In genomic region chr11:59810911-59811259, GRCh38 we compare ENCODE assay signal across 9 cellular contexts. TPM values are rescaled to one million over a fixed set of nuclear protein-coding genes. Genes with fewer than 3 reads are reported as not detected.
A peak's percentile ranks its signal among the peaks of the same experiment; 100 is the strongest.
DNase-seq lines count a peak whose midpoint lies in the region; ATAC-seq, FAIRE-seq and TF ChIP-seq lines count a peak whose summit lies in the region.
"Had no signal": no experiment of that assay in that cellular context is flagged by ENCODE, and none has a peak within 500 bp of the region (broad histone marks: within the 10 kb centered on the region; RNA-seq: fewer than 3 reads in every experiment).

No MANE protein-coding gene starts in this region.

- POLR2A ChIA-PET in HCT116 (lab: Charles Lee) (interaction anchor here (0.9 kb wide), 1 partner anchor 108 kb away, joined by 3 read pairs; no protein-coding TSS in a partner anchor), GM12878 (lab: Charles Lee) (interaction anchor here (1.1 to 1.5 kb wide), 2 partner anchors 195 to 273 kb away, joined by 3 to 4 read pairs; partner anchors contain the start of gene OSBP)

- H3K4me3 ChIP-seq in HCT116 (replicated peaks in 1 of 2; ENCODE audit: low read depth in 1 of 2, low read length in 2 of 2) (peak overlapping the region; percentile 91 to 98), GM12878 (peak overlapping the region; percentile 87; the same call in 1 of the 2 replicates), mononuclear cell (ENCODE audit: low read length) (peak overlapping the region; percentile 86)

- H3K9ac ChIP-seq in HCT116 (ENCODE audit: low read length): peak overlapping the region; percentile 88
- H3K9ac ChIP-seq in GM12878 (ENCODE audit: control insufficient read depth, insufficient read depth, low read length): peak overlapping the region; percentile 90; the same call in 1 of the 2 replicates

- FAIRE-seq in GM12878 (lab: Jason Lieb, UNC) (no peak), urothelium cell line (lab: Jason Lieb, UNC) (no peak), GM19239 (lab: Jason Lieb, UNC) (no peak)

- H3K79me2 ChIP-seq in HCT116 (ENCODE audit: insufficient read depth, low read length): peaks cover 25% of the 10 kb centered on the region
- H3K79me2 ChIP-seq in GM12878 (ENCODE audit: control insufficient read depth, insufficient read depth, low read length): peaks cover 12% of the 10 kb centered on the region

- in situ Hi-C loops in GM12878 (cut with MboI): no loop called here
- in situ Hi-C loops in GM13977 (cut with MboI; ENCODE audit: low pct_unique_long_range_greater_than_20kb, low sequenced_read_pairs, unreplicated experiment): loop anchor here (25.0 kb wide), 1 partner anchor 676 kb away; the partner anchor contains the start of gene MS4A12

- H3K9me3 ChIP-seq in HCT116 (ENCODE audit: control insufficient read depth in 1 of 2, insufficient read depth in 1 of 2, low read depth in 1 of 2, low read length in 2 of 2) (no peaks in the 10 kb centered on the region), GM12878 (replicated peaks; ENCODE audit: control insufficient read depth, insufficient read depth, low read length) (no peaks in the 10 kb centered on the region), mononuclear cell (ENCODE audit: low read depth, low read length) (no peaks in the 10 kb centered on the region)

- intact Hi-C loops in HCT116 (cut with micrococcal nuclease) (no loop called here), GM12878 (cut with micrococcal nuclease; ENCODE audit: unreplicated experiment) (loop anchor here (2.0 to 5.0 kb wide), 3 partner anchors 56 to 254 kb away; partner anchors contain the start of genes PATL1 and STX3)

- ATAC-seq in HCT116 (no peak; the same call in 1 of the 2 replicates), GM12878 (peak; percentile 4; the same call in 2 of the 3 replicates)

- H4K20me1 ChIP-seq in HCT116 (ENCODE audit: insufficient read depth) (no peaks in the 10 kb centered on the region), GM12878 (ENCODE audit: control insufficient read depth, insufficient read depth) (no peaks in the 10 kb centered on the region)

- CTCF ChIA-PET in HCT116 (lab: Charles Lee) (interaction anchor here (1.0 to 2.2 kb wide), 3 partner anchors 55 to 108 kb away, joined by 3 to 5 read pairs (median 5); partner anchors contain the start of gene STX3), GM12878 (lab: Yijun Ruan, JAX) (interaction anchor here (1.2 to 3.0 kb wide), 5 partner anchors 9 to 440 kb away, joined by 3 to 17 read pairs (median 6); partner anchors contain the start of gene STX3)

- no peak for TF ChIP-seq EP300 in GM12878 (IDR thresholded peaks at IDR 0.05; ENCODE audit: borderline replicate concordance in 1 of 2, control insufficient read depth in 1 of 2, low read depth in 2 of 2, low read length in 2 of 2)

- no peaks in the 10 kb centered on the region for H3K27me3 ChIP-seq in HCT116 (ENCODE audit: insufficient read depth, low read length)
- no peaks in the 10 kb centered on the region for H3K27me3 ChIP-seq in GM12878 (replicated peaks in 1 of 2; ENCODE audit: control insufficient read depth in 2 of 2, insufficient read depth in 2 of 2, low read length in 1 of 2)
- no peaks in the 10 kb centered on the region for H3K27me3 ChIP-seq in mononuclear cell (ENCODE audit: insufficient read depth, low read length)

- peaks cover 5 to 15% of the 10 kb centered on the region in 2 experiments; a peak in 2 of 4 replicates for H3K4me1 ChIP-seq in HCT116 (ENCODE audit: control insufficient read depth in 1 of 2, insufficient read depth in 2 of 2, low read length in 2 of 2)
- no peaks in the 10 kb centered on the region; the same call in 1 of the 2 replicates for H3K4me1 ChIP-seq in GM12878 (ENCODE audit: control insufficient read depth, insufficient read depth, low read length)
- H3K4me1 ChIP-seq in mononuclear cell (ENCODE audit: insufficient read depth, low read length): peaks cover 34% of the 10 kb centered on the region

- H3K36me3 ChIP-seq in HCT116 (ENCODE audit: control insufficient read depth in 1 of 2, insufficient read depth in 2 of 2, low read length in 2 of 2) (peaks cover 8 to 21% of the 10 kb centered on the region in 2 experiments; a peak in 2 of 4 replicates), GM12878 (ENCODE audit: control insufficient read depth in 2 of 2, insufficient read depth in 2 of 2, low read length in 1 of 2) (peaks cover 1 to 16% of the 10 kb centered on the region in 2 experiments)

- H3K9me2 ChIP-seq in HCT116 (ENCODE audit: insufficient read depth): no peaks in the 10 kb centered on the region

- DNase-seq in HCT116 (ENCODE audit: low read depth, low spot score) (no peak), GM12878 (ENCODE audit: low read depth, low spot score) (no peak), islet precursor cell (no peak), urothelium cell line (ENCODE audit: low spot score) (no peak), GM13977 (ENCODE audit: low spot score) (no peak), GM19239 (ENCODE audit: insufficient read length, low spot score) (no peak)

- 32% methylated on average over 8 of the region's 8 CpGs for WGBS in GM12878 (ENCODE audit: insufficient coverage, insufficient replicate concordance, low lambda C conversion rate, missing lambda C conversion rate)

- RAD21 ChIA-PET in HCT116 (lab: Charles Lee; ENCODE audit: low non-redundant PET in 1 of 2, low total read pairs in 2 of 2, uncharacterized antibody in 2 of 2, unreplicated experiment in 2 of 2) (interaction anchor here in 1 of 2 experiments (0.7 kb wide), 1 partner anchor 55 kb away, joined by 4 read pairs; no protein-coding TSS in a partner anchor), GM12878 (lab: Charles Lee; ENCODE audit: unreplicated experiment) (no interaction called here)

- BruUV-seq in HCT116 (replicated peaks; lab: Mats Ljungman, UMichigan) (TSS peak; percentile 21), GM12878 (replicated peaks; lab: Mats Ljungman, UMichigan) (no TSS peak)

- TF ChIP-seq POLR2A in HCT116 (IDR thresholded peaks at IDR 0.05; ENCODE audit: borderline replicate concordance, extremely low read depth, insufficient read depth, insufficient read length) (no peak), GM12878 (IDR thresholded peaks at IDR 0.05; ENCODE audit: low read depth, low read length) (no peak)

- H2AFZ ChIP-seq in HCT116 (ENCODE audit: low read depth, low read length, poor library complexity, severe bottlenecking) (no peak overlapping the region), GM12878 (ENCODE audit: control insufficient read depth, low read depth, low read length) (peak overlapping the region; percentile 97)

- H3K27ac ChIP-seq in 22Rv1 (peak overlapping the region; percentile 85), HCT116 (ENCODE audit: low read depth, low read length) (peak overlapping the region; percentile 74), GM12878 (ENCODE audit: control insufficient read depth, insufficient read depth) (peak overlapping the region; percentile 67)

- H3K4me2 ChIP-seq in HCT116 (ENCODE audit: low read length) (peak overlapping the region; percentile 70), GM12878 (ENCODE audit: control insufficient read depth, insufficient read depth) (peak overlapping the region; percentile 78)

- SMC1A ChIA-PET in GM12878 (lab: Charles Lee; ENCODE audit: uncharacterized antibody, unreplicated experiment): interaction anchor here (2.4 kb wide), 1 partner anchor 440 kb away, joined by 8 read pairs; no protein-coding TSS in a partner anchor

- no peak for TF ChIP-seq RAD21 in HCT116 (IDR thresholded peaks at IDR 0.05; ENCODE audit: low read depth)
- TF ChIP-seq RAD21 in GM12878 (IDR thresholded peaks at IDR 0.05; ENCODE audit: insufficient read depth, low read depth, low read length): no peak

- TF ChIP-seq CTCF in 22Rv1 (IDR thresholded peaks at IDR 0.05) (no peak), HCT116 (IDR thresholded peaks at IDR 0.05 in 2 of 3, conservative IDR thresholded peaks at IDR 0.05 in 1 of 3; ENCODE audit: borderline replicate concordance in 1 of 3, insufficient read depth in 1 of 3, low read depth in 2 of 3, low read length in 2 of 3) (no peak), GM12878 (IDR thresholded peaks at IDR 0.05 in 2 of 3, conservative IDR thresholded peaks at IDR 0.05 in 1 of 3; ENCODE audit: control insufficient read depth in 2 of 3, extremely low read depth in 1 of 3, insufficient read depth in 1 of 3, low read depth in 3 of 3, low read length in 3 of 3) (no peak), GM13977 (IDR thresholded peaks at IDR 0.05; ENCODE audit: extremely low read depth, insufficient read depth, missing control alignments) (no peak)

RNA-seq across cellular contexts. Expression of gene MRPL16, which starts 0.3 kb away (rescaled TPM):
- total RNA-seq in HCT116 (2021; ENCODE audit: unreplicated experiment) (61.0 TPM), GM12878 (2014; rRNA removed) (111 and 117 TPM in 2 replicates), GM12878 (2014; rRNA removed; fragmentation: Illumina TruSeq; extraction: Trizol) (80.9 and 88.9 TPM in 2 replicates), GM12878 (2021) (91.0 and 96.6 TPM in 2 replicates), mononuclear cell (21.8 TPM)
- polyA plus RNA-seq in HCT116 (2012): 37.7 and 50.6 TPM in 2 replicates
- total RNA-seq in GM12878 (2013; cell fraction: nucleolus; rRNA removed): 29.7 and 32.4 TPM in 2 replicates
- 57.2 TPM for polyA plus RNA-seq in GM12878 (2011; ENCODE audit: low read depth)
- polyA plus RNA-seq in GM12878 (2011; rRNA removed) (93.3 and 100 TPM in 2 replicates), GM12878 (2014; fragmentation: Illumina TruSeq; extraction: Trizol) (111 and 115 TPM in 2 replicates), GM12878 (2014; fragmentation: Nextera tagmentation; extraction: Ambion mirVana) (10 to 100 TPM; 38.2 to 75.0 TPM), GM12878 (2014; rRNA removed) (120 and 125 TPM in 2 replicates), GM12878 (2016; fragmentation: Nextera tagmentation; extraction: Ambion mirVana) (100 to 1,000 TPM; 167 TPM)
- 101 and 105 TPM in 2 replicates for polyA plus RNA-seq in GM12878 (2011; cell fraction: cytosol; rRNA removed)
- polyA plus RNA-seq in GM12878 (2011; cell fraction: nucleus; rRNA removed): 57.2 and 64.9 TPM in 2 replicates
- 53.8 and 57.3 TPM in 2 replicates for polyA plus RNA-seq in GM12878 (2012)
- 35.3 and 41.8 TPM in 2 replicates for polyA minus RNA-seq in GM12878 (2011; rRNA and poly(A)+ RNA removed)
- polyA minus RNA-seq in GM12878 (2011; cell fraction: cytosol; rRNA and poly(A)+ RNA removed): 13.8 and 15.3 TPM in 2 replicates
- polyA minus RNA-seq in GM12878 (2011; cell fraction: nucleus; rRNA and poly(A)+ RNA removed): 9.9 and 17.3 TPM in 2 replicates

RNA-seq across cellular contexts. Expression of gene CBLIF, which starts 34.4 kb away (rescaled TPM):
- total RNA-seq in HCT116 (2021; ENCODE audit: unreplicated experiment) (not detected), GM12878 (2014; rRNA removed) (not detected in 2 replicates), GM12878 (2014; rRNA removed; fragmentation: Illumina TruSeq; extraction: Trizol) (not detected in 2 replicates), GM12878 (2021) (not detected in 2 replicates), mononuclear cell (not detected)
- not detected in 2 replicates for polyA plus RNA-seq in HCT116 (2012)
- not detected in 2 replicates for total RNA-seq in GM12878 (2013; cell fraction: nucleolus; rRNA removed)
- polyA plus RNA-seq in GM12878 (2011; ENCODE audit: low read depth): not detected
- polyA plus RNA-seq in GM12878 (2011; rRNA removed) (not detected in 2 replicates), GM12878 (2014; fragmentation: Illumina TruSeq; extraction: Trizol) (not detected in 2 replicates), GM12878 (2014; fragmentation: Nextera tagmentation; extraction: Ambion mirVana) (not detected), GM12878 (2014; rRNA removed) (not detected in 2 replicates), GM12878 (2016; fragmentation: Nextera tagmentation; extraction: Ambion mirVana) (not detected)
- not detected in 2 replicates for polyA plus RNA-seq in GM12878 (2011; cell fraction: cytosol; rRNA removed)
- not detected in 2 replicates for polyA plus RNA-seq in GM12878 (2011; cell fraction: nucleus; rRNA removed)
- not detected in 2 replicates for polyA plus RNA-seq in GM12878 (2012)
- not detected in 2 replicates for polyA minus RNA-seq in GM12878 (2011; rRNA and poly(A)+ RNA removed)
- not detected in 2 replicates for polyA minus RNA-seq in GM12878 (2011; cell fraction: cytosol; rRNA and poly(A)+ RNA removed)
- polyA minus RNA-seq in GM12878 (2011; cell fraction: nucleus; rRNA and poly(A)+ RNA removed): not detected in 2 replicates
- total RNA-seq: T-helper 1 cell treated with Interleukin-12 subunit alpha and Interleukin-12 subunit beta and Interleukin-4 antibody, amounts not matched to agents 30 ng/mL and 1 ng/mL, for 36 hours had no signal

RNA-seq across cellular contexts. Expression of gene TCN1, which starts 55.4 kb away (rescaled TPM):
- total RNA-seq in HCT116 (2021; ENCODE audit: unreplicated experiment): 1.7 TPM
- 1.6 and 1.8 TPM in 2 replicates for polyA plus RNA-seq in HCT116 (2012)
- total RNA-seq in GM12878 (2013; cell fraction: nucleolus; rRNA removed): not detected in 2 replicates
- total RNA-seq in GM12878 (2014; rRNA removed): not detected in 2 replicates
- total RNA-seq in GM12878 (2014; rRNA removed; fragmentation: Illumina TruSeq; extraction: Trizol): not detected in 2 replicates
- not detected in 2 replicates for total RNA-seq in GM12878 (2021)
- not detected for polyA plus RNA-seq in GM12878 (2011; ENCODE audit: low read depth)
- not detected in 2 replicates for polyA plus RNA-seq in GM12878 (2011; rRNA removed)
- polyA plus RNA-seq in GM12878 (2011; cell fraction: cytosol; rRNA removed): not detected in 2 replicates
- polyA plus RNA-seq in GM12878 (2011; cell fraction: nucleus; rRNA removed): not detected in 2 replicates
- not detected in 2 replicates for polyA plus RNA-seq in GM12878 (2012)
- polyA plus RNA-seq in GM12878 (2014; fragmentation: Illumina TruSeq; extraction: Trizol): not detected in 2 replicates
- not detected for polyA plus RNA-seq in GM12878 (2014; fragmentation: Nextera tagmentation; extraction: Ambion mirVana)
- not detected in 2 replicates for polyA plus RNA-seq in GM12878 (2014; rRNA removed)
- polyA plus RNA-seq in GM12878 (2016; fragmentation: Nextera tagmentation; extraction: Ambion mirVana): not detected
- not detected in 2 replicates for polyA minus RNA-seq in GM12878 (2011; rRNA and poly(A)+ RNA removed)
- not detected in 2 replicates for polyA minus RNA-seq in GM12878 (2011; cell fraction: cytosol; rRNA and poly(A)+ RNA removed)
- not detected in 2 replicates for polyA minus RNA-seq in GM12878 (2011; cell fraction: nucleus; rRNA and poly(A)+ RNA removed)
- 0.52 TPM for total RNA-seq in mononuclear cell
- total RNA-seq: T-helper 1 cell treated with Interleukin-12 subunit alpha and Interleukin-12 subunit beta and Interleukin-4 antibody, amounts not matched to agents 30 ng/mL and 1 ng/mL, for 36 hours had no signal

RNA-seq across cellular contexts. Expression of gene STX3, which starts 55.7 kb away (rescaled TPM):
- total RNA-seq in HCT116 (2021; ENCODE audit: unreplicated experiment) (20.4 TPM), GM12878 (2014; rRNA removed) (0.90 and 1.0 TPM in 2 replicates), GM12878 (2014; rRNA removed; fragmentation: Illumina TruSeq; extraction: Trizol) (1.3 and 1.7 TPM in 2 replicates), GM12878 (2021) (0.77 and 1.5 TPM in 2 replicates), mononuclear cell (20.9 TPM)
- 14.3 and 15.9 TPM in 2 replicates for polyA plus RNA-seq in HCT116 (2012)
- total RNA-seq in GM12878 (2013; cell fraction: nucleolus; rRNA removed): 9.5 and 10.8 TPM in 2 replicates
- polyA plus RNA-seq in GM12878 (2011; ENCODE audit: low read depth): 0.21 TPM
- polyA plus RNA-seq in GM12878 (2011; rRNA removed) (2.5 and 3.3 TPM in 2 replicates), GM12878 (2014; fragmentation: Illumina TruSeq; extraction: Trizol) (1.3 and 1.4 TPM in 2 replicates), GM12878 (2014; fragmentation: Nextera tagmentation; extraction: Ambion mirVana) (under 1 TPM; 0.11 to 0.35 TPM), GM12878 (2014; rRNA removed) (0.93 and 1.8 TPM in 2 replicates), GM12878 (2016; fragmentation: Nextera tagmentation; extraction: Ambion mirVana) (under 1 TPM; 0.83 to 0.87 TPM)
- polyA plus RNA-seq in GM12878 (2011; cell fraction: cytosol; rRNA removed): 1.8 and 1.9 TPM in 2 replicates
- polyA plus RNA-seq in GM12878 (2011; cell fraction: nucleus; rRNA removed): 1.8 and 1.9 TPM in 2 replicates
- 0.58 and 0.73 TPM in 2 replicates for polyA plus RNA-seq in GM12878 (2012)
- polyA minus RNA-seq in GM12878 (2011; rRNA and poly(A)+ RNA removed): 1.1 and 1.8 TPM in 2 replicates
- 1.0 TPM in 1 of 2 replicates, not detected in the other for polyA minus RNA-seq in GM12878 (2011; cell fraction: cytosol; rRNA and poly(A)+ RNA removed)
- polyA minus RNA-seq in GM12878 (2011; cell fraction: nucleus; rRNA and poly(A)+ RNA removed): 0.85 and 2.1 TPM in 2 replicates
